28 cellular contexts compared by ENCODE assay signal in genomic region chr10:64502936-64503335, GRCh38.
"Had no signal": no experiment of that assay in that cellular context is flagged by ENCODE, and none has a peak within 500 bp of the region (broad histone marks: within the 10 kb centered on the region; RNA-seq: fewer than 3 reads in every experiment).

No MANE protein-coding gene starts in this region.

- H3K4me3 ChIP-seq: coronary artery, esophagus muscularis mucosa, gastroesophageal sphincter, heart left ventricle, hepatocyte, lower lobe of right lung, mucosa of descending colon, neural progenitor cell, smooth muscle cell, stomach, thyroid gland, vagina had no signal

- H3K9me3 ChIP-seq: esophagus muscularis mucosa, gastroesophageal sphincter, heart left ventricle, lower lobe of right lung, mucosa of descending colon, stomach, thyroid gland, vagina had no signal

- H3K9ac ChIP-seq: neural progenitor cell, parathyroid adenoma had no signal

- H3K36me3 Mint-ChIP-seq: naive B cell; natural killer cell treated with Interleukin-12 subunit alpha and Interleukin-12 subunit beta and Interleukin-15 and Interleukin-18, amount 100 ng/mL, for 72 hours; neural progenitor cell; stimulated activated effector memory CD8-positive, alpha-beta T cell treated with anti-CD3 and anti-CD28 coated beads, Interleukin-12 subunit alpha, Interleukin-12 subunit beta, amount 100 ng/mL, for 72 hours had no signal

- DNase-seq: effector CD4-positive, alpha-beta T cell; foreskin keratinocyte; heart left ventricle; kidney; left colon; left ventricle myocardium superior; lower lobe of right lung; mucosa of descending colon; naive B cell; stimulated activated CD4-positive, alpha-beta T cell treated with anti-CD3 and anti-CD28 coated beads, Interleukin-12 subunit alpha, Interleukin-12 subunit beta, amount 100 ng/mL, for 4 hours; stimulated activated CD4-positive, alpha-beta T cell treated with anti-CD3 and anti-CD28 coated beads, Interleukin-1b, Interleukin-23, amount 100 ng/mL, for 48 hours; stimulated activated CD4-positive, alpha-beta T cell treated with anti-CD3 and anti-CD28 coated beads, Interleukin-4, amount 100 ng/mL, for 24 hours; stimulated activated naive CD4-positive, alpha-beta T cell treated with Interleukin-2 at 50 U/mL for 16 hours; stomach; thyroid gland; trophoblast cell had no signal

- H3K27ac ChIP-seq: coronary artery, esophagus muscularis mucosa, foreskin keratinocyte, gastroesophageal sphincter, heart left ventricle, hepatocyte, lower lobe of right lung, neural progenitor cell, parathyroid adenoma, stomach, thyroid gland, vagina had no signal

- FAIRE-seq: endothelial cell of umbilical vein, kidney had no signal

- H3K4me2 ChIP-seq: hepatocyte, neural progenitor cell, smooth muscle cell had no signal

- H3K27ac Mint-ChIP-seq: naive B cell; natural killer cell treated with Interleukin-12 subunit alpha and Interleukin-12 subunit beta and Interleukin-15 and Interleukin-18, amount 100 ng/mL, for 72 hours; neural progenitor cell; progenitor cell of endocrine pancreas; stimulated activated effector memory CD8-positive, alpha-beta T cell treated with anti-CD3 and anti-CD28 coated beads, Interleukin-12 subunit alpha, Interleukin-12 subunit beta, amount 100 ng/mL, for 72 hours had no signal

- H3K27me3 ChIP-seq: esophagus muscularis mucosa, foreskin keratinocyte, gastroesophageal sphincter, heart left ventricle, hepatocyte, neural progenitor cell, stomach, thyroid gland, vagina had no signal

- H3K4me1 Mint-ChIP-seq: naive B cell; stimulated activated effector memory CD8-positive, alpha-beta T cell treated with anti-CD3 and anti-CD28 coated beads, Interleukin-12 subunit alpha, Interleukin-12 subunit beta, amount 100 ng/mL, for 72 hours had no signal

- H2AFZ ChIP-seq: hepatocyte, neural progenitor cell, parathyroid adenoma had no signal

- H3K36me3 ChIP-seq: esophagus muscularis mucosa, gastroesophageal sphincter, heart left ventricle, lower lobe of right lung, neural progenitor cell, stomach, thyroid gland, vagina had no signal

- H3K4me3 Mint-ChIP-seq: naive B cell; natural killer cell treated with Interleukin-12 subunit alpha and Interleukin-12 subunit beta and Interleukin-15 and Interleukin-18, amount 100 ng/mL, for 72 hours; neural progenitor cell; stimulated activated effector memory CD8-positive, alpha-beta T cell treated with anti-CD3 and anti-CD28 coated beads, Interleukin-12 subunit alpha, Interleukin-12 subunit beta, amount 100 ng/mL, for 72 hours had no signal

- H3K4me1 ChIP-seq: esophagus muscularis mucosa, foreskin keratinocyte, gastroesophageal sphincter, heart left ventricle, lower lobe of right lung, parathyroid adenoma, stomach, thyroid gland, vagina had no signal

- ATAC-seq: foreskin keratinocyte; gastroesophageal sphincter; heart left ventricle; left colon; left ventricle myocardium superior; lower lobe of right lung; mucosa of descending colon; natural killer cell treated with Interleukin-12 subunit alpha and Interleukin-12 subunit beta and Interleukin-15 and Interleukin-18, amount 100 ng/mL, for 72 hours; stimulated activated effector memory CD8-positive, alpha-beta T cell treated with anti-CD3 and anti-CD28 coated beads, Interleukin-12 subunit alpha, Interleukin-12 subunit beta, amount 100 ng/mL, for 72 hours had no signal

- H3K9me3 Mint-ChIP-seq: neural progenitor cell had no signal

- H3K27me3 Mint-ChIP-seq: naive B cell; natural killer cell treated with Interleukin-12 subunit alpha and Interleukin-12 subunit beta and Interleukin-15 and Interleukin-18, amount 100 ng/mL, for 72 hours; progenitor cell of endocrine pancreas had no signal

- H3K79me2 ChIP-seq: hepatocyte, parathyroid adenoma had no signal
